8 cellular contexts compared by ENCODE assay signal in genomic region chr9:129888085-129888808, GRCh38. TPM values are rescaled to one million over a fixed set of nuclear protein-coding genes. Genes with fewer than 3 reads are reported as not detected.
DNase-seq lines count a peak whose midpoint lies in the region; ATAC-seq and TF ChIP-seq lines count a peak whose summit lies in the region.

No MANE protein-coding gene starts in this region.

- no peaks in the 10 kb centered on the region for H3K36me3 Mint-ChIP-seq in naive B cell

- H3K27me3 ChIP-seq in WERI-Rb-1 (ENCODE audit: insufficient read depth, low read depth, severe bottlenecking): no peaks in the 10 kb centered on the region

- peak overlapping the region; percentile 84 to 99 (median 96) for H3K4me3 Mint-ChIP-seq in naive B cell

- H3K9me3 Mint-ChIP-seq in naive B cell: no peaks in the 10 kb centered on the region

- H3K4me3 ChIP-seq in SK-N-MC (no peak overlapping the region), WERI-Rb-1 (ENCODE audit: low read depth, low read length) (no peak overlapping the region)

- DNase-seq in SK-N-MC (ENCODE audit: low read depth, low spot score): no peak
- peak; percentile 93 for DNase-seq in activated naive CD4-positive, alpha-beta T cell treated with Interleukin-2 at 50 U/mL for 16 hours
- peak; percentile 97 for DNase-seq in naive B cell
- peak in 4 of 49 donors; percentile 9 to 28 (median 16) for DNase-seq in substantia nigra (lab: John Stamatoyannopoulos, UW)
- no peak for DNase-seq in WERI-Rb-1
- no peak for DNase-seq in NCI-H2196 treated with DMSO at 0.1 percent for 48 hours (lab: John Stamatoyannopoulos, UW; ENCODE audit: unreplicated experiment)

- H3K27me3 Mint-ChIP-seq in naive B cell: no peaks in the 10 kb centered on the region

- H3K27ac ChIP-seq in SK-N-MC: peak overlapping the region; percentile 78; the same call in 1 of the 2 replicates
- peak overlapping the region; percentile 39 for H3K27ac ChIP-seq in substantia nigra (ENCODE audit: low read depth, low read length, poor library complexity, severe bottlenecking)
- no peak overlapping the region for H3K27ac ChIP-seq in WERI-Rb-1

- H3K36me3 ChIP-seq in SK-N-MC (ENCODE audit: insufficient read depth, low read length) (peaks cover 33% of the 10 kb centered on the region), WERI-Rb-1 (peaks cover 5% of the 10 kb centered on the region; the same call in 1 of the 2 replicates)

- H3K9ac ChIP-seq in SK-N-MC (ENCODE audit: insufficient read length): no peak overlapping the region

- H3K27ac Mint-ChIP-seq in naive B cell: peak overlapping the region; percentile 97 to 100 (median 99)

- no peaks in the 10 kb centered on the region for H3K9me3 ChIP-seq in SK-N-MC (ENCODE audit: low read depth, low read length)
- no peaks in the 10 kb centered on the region for H3K9me3 ChIP-seq in WERI-Rb-1 (ENCODE audit: severe bottlenecking)

- peaks cover 60 to 90% (median 84%) of the 10 kb centered on the region in 3 donors for H3K4me1 Mint-ChIP-seq in naive B cell

- ATAC-seq in GM18867 (IDR thresholded peaks at IDR 0.05; ENCODE audit: unreplicated experiment) (peak; percentile 60), HG03025 (IDR thresholded peaks at IDR 0.05; ENCODE audit: low FRiP score, unreplicated experiment) (peak; percentile 48), naive B cell (ENCODE audit: low read depth in 2 of 2) (peak; percentile 64 to 65)

- TF ChIP-seq CTCF in WERI-Rb-1 (IDR thresholded peaks at IDR 0.05; ENCODE audit: low read depth, low read length): no peak

RNA-seq across cellular contexts. Expression of gene USP20, which starts 53.0 kb away (rescaled TPM):
- polyA plus RNA-seq in naive B cell (ENCODE audit: low read depth in 6 of 6): 10 to 100 TPM; 12.7 to 23.9 (median 14.9) TPM

RNA-seq across cellular contexts. Expression of gene C9orf78, which starts 53.2 kb away (rescaled TPM):
- 100 to 1,000 TPM; 100 to 148 (median 120) TPM for polyA plus RNA-seq in naive B cell (ENCODE audit: low read depth in 6 of 6)

Comparison
In these comparisons a context has a peak if more than half of its experiments do, and no peak if none do; other contexts are left out.
1. DNase-seq: peak in activated naive CD4-positive, alpha-beta T cell treated with Interleukin-2 at 50 U/mL for 16 hours (single experiment) and naive B cell (single experiment); none in SK-N-MC (single experiment), WERI-Rb-1 (single experiment) and NCI-H2196 treated with DMSO at 0.1 percent for 48 hours (single experiment).
2. Peak in every context shown above with its lines, with median percentiles within 50 percentile points of each other: ATAC-seq.